Comparison of ENCODE assay signal across 25 cellular contexts in genomic region chr12:10113085-10113484, GRCh38. TPM values are rescaled to one million over a fixed set of nuclear protein-coding genes. Genes with fewer than 3 reads are reported as not detected.
"Had no signal": no experiment of that assay in that cellular context is flagged by ENCODE, and none has a peak within 500 bp of the region (broad histone marks: within the 10 kb centered on the region; RNA-seq: fewer than 3 reads in every experiment).

No MANE protein-coding gene starts in this region.

- H3K4me1 ChIP-seq: stomach, suprapubic skin, tibial nerve had no signal

- H3K36me3 ChIP-seq: stomach, suprapubic skin, tibial nerve had no signal

- DNase-seq: activated CD4-positive, alpha-beta T cell treated with anti-CD3 and anti-CD28 coated beads for 1 hour; activated CD8-positive, alpha-beta memory T cell treated with anti-CD3 and anti-CD28 coated beads for 24 hours; activated CD8-positive, alpha-beta memory T cell treated with anti-CD3 and anti-CD28 coated beads, Interleukin-2, amount 50 U/mL, for 4 hours; activated naive CD4-positive, alpha-beta T cell; activated T-cell treated with anti-CD3 and anti-CD28 coated beads, Interleukin-2, amount 50 U/mL, for 24 hours; cerebellar nuclear complex; effector CD4-positive, alpha-beta T cell; foreskin melanocyte; naive B cell; posterior cingulate gyrus; small intestine; stimulated activated CD4-positive, alpha-beta T cell treated with anti-CD3 and anti-CD28 coated beads, Interleukin-2, amount 100 ng/mL, for 24 hours; stomach; T-helper 9 cell had no signal

- ATAC-seq: activated T-helper 17 cell treated with anti-CD3 and anti-CD28 coated beads, Interleukin-2, amount 50 U/mL, for 72 hours; left lobe of liver; sciatic nerve; stimulated activated effector memory CD8-positive, alpha-beta T cell treated with anti-CD3 and anti-CD28 coated beads, Interleukin-12 subunit alpha, Interleukin-12 subunit beta, amount 100 ng/mL, for 72 hours had no signal

- H3K27me3 ChIP-seq: stomach, suprapubic skin, tibial nerve had no signal

- H3K4me3 ChIP-seq: lung, stomach, suprapubic skin, tibial nerve had no signal

- H3K27ac ChIP-seq: stomach, suprapubic skin, tibial nerve had no signal

RNA-seq across cellular contexts. Expression of gene CLEC1A, which starts 14.3 kb away (rescaled TPM):
- total RNA-seq: activated T-helper 17 cell treated with anti-CD3 and anti-CD28 coated beads, Interleukin-2, amount 50 U/mL, for 72 hours; astrocyte; epithelial cell of proximal tubule had no signal
- polyA plus RNA-seq: neural cell had no signal

RNA-seq across cellular contexts. Expression of gene CLEC7A, which starts 16.9 kb away (rescaled TPM):
- total RNA-seq: epithelial cell of proximal tubule had no signal
- polyA plus RNA-seq: neural cell had no signal

RNA-seq across cellular contexts. Expression of gene OLR1, which starts 58.8 kb away (rescaled TPM):
- total RNA-seq: activated T-helper 17 cell treated with anti-CD3 and anti-CD28 coated beads, Interleukin-2, amount 50 U/mL, for 72 hours; epithelial cell of proximal tubule; kidney epithelial cell; suprapubic skin had no signal
- polyA plus RNA-seq: neural cell had no signal
